In the genomic region with DNA sequence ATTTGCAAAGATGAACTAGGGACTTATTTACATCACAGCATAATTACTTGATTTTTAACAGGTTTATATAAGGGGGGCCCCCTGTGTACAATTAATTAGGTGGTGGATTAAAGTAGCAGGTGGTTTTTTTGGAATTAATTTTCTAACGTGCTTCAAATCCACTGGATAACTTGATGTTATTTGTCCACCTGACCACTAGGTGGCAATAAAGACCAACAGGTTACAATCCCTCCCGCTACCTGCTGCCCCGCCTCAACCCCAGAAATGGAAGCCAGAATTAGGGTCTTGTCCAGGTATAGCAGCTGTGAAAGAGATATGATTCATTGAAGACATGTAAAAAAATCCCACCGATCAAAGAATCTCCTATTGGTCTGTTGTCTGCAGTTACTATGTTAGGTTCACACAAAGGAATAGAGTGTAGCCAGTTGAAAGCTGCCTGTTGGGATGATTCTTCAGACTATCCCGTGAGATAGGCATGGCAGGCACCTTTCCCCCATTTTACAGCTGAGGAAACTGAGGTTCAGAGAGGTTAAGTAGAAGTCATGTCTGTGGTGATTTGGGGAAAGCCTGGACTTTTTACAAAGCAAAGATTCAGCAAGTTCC, we compare ENCODE assay signal across 8 cellular contexts. TPM values are rescaled to one million over a fixed set of nuclear protein-coding genes. Genes with fewer than 3 reads are reported as not detected.
DNase-seq lines count a peak whose midpoint lies in the region; ATAC-seq, FAIRE-seq and TF ChIP-seq lines count a peak whose summit lies in the region.

No MANE protein-coding gene starts in this region.

- H3K27me3 ChIP-seq in OCI-LY1 (ENCODE audit: insufficient read depth, low read length) (no peaks in the 10 kb centered on the region; the same call in 1 of the 2 replicates), body of pancreas (no peaks in the 10 kb centered on the region), upper lobe of right lung (no peaks in the 10 kb centered on the region)

- H3K36me3 ChIP-seq in OCI-LY1 (ENCODE audit: insufficient read depth, low read length) (no peaks in the 10 kb centered on the region), body of pancreas (replicated peaks in 1 of 2; ENCODE audit: insufficient read depth in 1 of 2, low read depth in 2 of 2) (no peaks in the 10 kb centered on the region), upper lobe of right lung (no peaks in the 10 kb centered on the region)

- no peaks in the 10 kb centered on the region for H3F3A ChIP-seq in OCI-LY1 (ENCODE audit: insufficient read depth, low read length)

- no peak overlapping the region for H2AFZ ChIP-seq in OCI-LY1 (ENCODE audit: low read length)

- 13 to 20% methylated on average over 5 of the region's 5 CpGs for WGBS in body of pancreas, 2 donors

- no peaks in the 10 kb centered on the region for H4K20me1 ChIP-seq in OCI-LY1 (ENCODE audit: insufficient read depth, low read length)

- H3K4me3 ChIP-seq in OCI-LY1 (ENCODE audit: low read depth, low read length, poor library complexity, severe bottlenecking) = no peak overlapping the region
- no peak overlapping the region for H3K4me3 ChIP-seq in body of pancreas
- H3K4me3 ChIP-seq in upper lobe of right lung = no peak overlapping the region

- peak; percentile 90 for TF ChIP-seq CTCF in OCI-LY1 (IDR thresholded peaks at IDR 0.05; ENCODE audit: low read length)
- TF ChIP-seq CTCF in body of pancreas (IDR thresholded peaks at IDR 0.05) = peak; percentile 52 to 78 (median 73)
- peak; percentile 64 for TF ChIP-seq CTCF in upper lobe of right lung (IDR thresholded peaks at IDR 0.05)

- H3K79me2 ChIP-seq in OCI-LY1 (ENCODE audit: insufficient read depth, low read length) = no peaks in the 10 kb centered on the region

- intact Hi-C loops in body of pancreas (cut with DNase I) (loop anchor here (5.0 kb wide), 1 partner anchor 416 kb away; no protein-coding TSS in a partner anchor), left colon (cut with DNase I, micrococcal nuclease) (loop anchor here (2.0 to 10.0 kb wide), 2 partner anchors 415 to 419 kb away; no protein-coding TSS in a partner anchor), upper lobe of right lung (cut with DNase I) (no loop called here)

- peak; percentile 57 for FAIRE-seq in HTR-8/SVneo (lab: Jason Lieb, UNC)

- no peaks in the 10 kb centered on the region for H3K9me2 ChIP-seq in OCI-LY1 (ENCODE audit: low read depth, low read length)

- peak; percentile 11 for DNase-seq in DMS153 (lab: John Stamatoyannopoulos, UW)
- peak; percentile 53 for DNase-seq in HTR-8/SVneo (ENCODE audit: insufficient read length, low spot score)
- DNase-seq in body of pancreas = peak; percentile 27 to 53 (median 46)
- DNase-seq in left colon = no peak
- no peak for DNase-seq in upper lobe of right lung

- no peaks in the 10 kb centered on the region for H3K4me1 ChIP-seq in OCI-LY1 (ENCODE audit: insufficient read depth, low read length, severe bottlenecking)
- H3K4me1 ChIP-seq in body of pancreas = no peaks in the 10 kb centered on the region
- H3K4me1 ChIP-seq in upper lobe of right lung = no peaks in the 10 kb centered on the region

- ATAC-seq in GM19324 (IDR thresholded peaks at IDR 0.05; ENCODE audit: low FRiP score, unreplicated experiment) = peak; percentile 36
- ATAC-seq in body of pancreas = peak; percentile 73
- peak; percentile 53 for ATAC-seq in left colon
- peak; percentile 67 for ATAC-seq in upper lobe of right lung
- ATAC-seq in HG02970 (IDR thresholded peaks at IDR 0.05; ENCODE audit: low FRiP score, unreplicated experiment) = no peak

- H3K27ac ChIP-seq in OCI-LY1 (ENCODE audit: low read depth, low read length, poor library complexity, severe bottlenecking) (no peak overlapping the region), body of pancreas (no peak overlapping the region), upper lobe of right lung (no peak overlapping the region)

- no peak overlapping the region for H3K9ac ChIP-seq in OCI-LY1 (ENCODE audit: low read length)

- TF ChIP-seq POLR2A in body of pancreas (IDR thresholded peaks at IDR 0.05) = no peak

- no peak overlapping the region for H3K4me2 ChIP-seq in OCI-LY1 (ENCODE audit: low read length)

- no peaks in the 10 kb centered on the region for H3K9me3 ChIP-seq in OCI-LY1 (ENCODE audit: low read length)
- H3K9me3 ChIP-seq in body of pancreas = no peaks in the 10 kb centered on the region
- no peaks in the 10 kb centered on the region for H3K9me3 ChIP-seq in upper lobe of right lung

RNA-seq across cellular contexts. Expression of a gene that starts 44.0 kb away (rescaled TPM):
- total RNA-seq in body of pancreas (10 to 100 TPM; 33.3 to 54.2 TPM), left colon (10 to 100 TPM; 60.8 to 62.0 TPM), upper lobe of right lung (84.5 TPM)

Comparison
In these comparisons a context has a peak if more than half of its experiments do, and no peak if none do; other contexts are left out.
1. DNase-seq: peak in DMS153 (single experiment), HTR-8/SVneo (single experiment) and body of pancreas (4 of 4); none in left colon (0 of 2) and upper lobe of right lung (single experiment).
2. Peak in every context shown above with its lines, with median percentiles within 50 percentile points of each other: CTCF ChIP-seq.